In the genomic region with DNA sequence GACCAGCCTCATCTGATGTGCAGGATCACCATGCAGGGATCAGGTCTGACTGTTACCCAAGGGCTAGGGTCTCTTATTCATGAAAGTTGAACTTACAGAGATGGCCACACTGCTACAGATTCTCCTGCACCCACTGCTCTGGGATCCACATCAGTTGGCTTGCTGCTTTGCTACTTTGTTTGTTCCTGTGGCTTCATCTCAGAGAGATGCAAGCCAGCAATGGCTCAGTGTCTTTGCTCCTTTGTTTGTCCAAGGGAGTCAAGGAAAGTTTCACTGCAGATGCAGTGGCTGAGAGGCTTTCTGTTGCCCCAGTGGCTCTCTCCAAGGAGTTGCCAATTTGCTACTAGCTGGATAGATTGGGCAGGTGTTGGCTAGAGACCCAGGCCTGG, we compare ENCODE assay signal across 15 cellular contexts.
DNase-seq lines count a peak whose midpoint lies in the region; ATAC-seq, FAIRE-seq and TF ChIP-seq lines count a peak whose summit lies in the region.
"Had no signal": no experiment of that assay in that cellular context is flagged by ENCODE, and none has a peak within 500 bp of the region (broad histone marks: within the 10 kb centered on the region; RNA-seq: fewer than 3 reads in every experiment).

No MANE protein-coding gene starts in this region.

- intact Hi-C loops in GM12878 (cut with micrococcal nuclease; ENCODE audit: unreplicated experiment): loop anchor here (1.0 kb wide), 2 partner anchors 122 to 528 kb away; no protein-coding TSS in a partner anchor

- peaks cover 2% of the 10 kb centered on the region for H3K36me3 Mint-ChIP-seq in neural progenitor cell
- no peaks in the 10 kb centered on the region for H3K36me3 Mint-ChIP-seq in activated CD8-positive, alpha-beta memory T cell treated with anti-CD3 and anti-CD28 coated beads, Interleukin-2, amount 10 ng/mL, durations not matched to agents 7 days and 5 days
- H3K36me3 Mint-ChIP-seq: CD4-positive, CD25-positive, alpha-beta regulatory T cell had no signal

- H3K4me3 ChIP-seq in A549: no peak overlapping the region
- no peak overlapping the region for H3K4me3 ChIP-seq in GM12878
- no peak overlapping the region for H3K4me3 ChIP-seq in neural progenitor cell
- H3K4me3 ChIP-seq: BLaER1 had no signal

- peak overlapping the region; percentile 32 to 75 for H3K27ac ChIP-seq in A549
- no peak overlapping the region for H3K27ac ChIP-seq in GM12878 (ENCODE audit: control insufficient read depth, insufficient read depth)
- H3K27ac ChIP-seq in neural progenitor cell: no peak overlapping the region
- H3K27ac ChIP-seq: 22Rv1, BLaER1 had no signal

- no peaks in the 10 kb centered on the region for H3K4me1 Mint-ChIP-seq in neural progenitor cell
- H3K4me1 Mint-ChIP-seq in activated CD8-positive, alpha-beta memory T cell treated with anti-CD3 and anti-CD28 coated beads, Interleukin-2, amount 10 ng/mL, durations not matched to agents 7 days and 5 days: no peaks in the 10 kb centered on the region
- H3K4me1 Mint-ChIP-seq: CD4-positive, CD25-positive, alpha-beta regulatory T cell had no signal

- TF ChIP-seq EP300 in A549 (IDR thresholded peaks at IDR 0.05): no peak
- no peak for TF ChIP-seq EP300 in GM12878 (IDR thresholded peaks at IDR 0.05; ENCODE audit: borderline replicate concordance in 1 of 2, control insufficient read depth in 1 of 2, low read depth in 2 of 2, low read length in 2 of 2)

- no peak overlapping the region for H3K9ac ChIP-seq in GM12878 (ENCODE audit: control insufficient read depth, insufficient read depth, low read length)
- no peak overlapping the region for H3K9ac ChIP-seq in neural progenitor cell
- H3K9ac ChIP-seq: BLaER1 had no signal

- H3K79me2 ChIP-seq in GM12878 (ENCODE audit: control insufficient read depth, insufficient read depth, low read length) (no peaks in the 10 kb centered on the region), neural progenitor cell (ENCODE audit: low read depth) (no peaks in the 10 kb centered on the region)

- H3K27me3 ChIP-seq in GM12878 (replicated peaks in 1 of 2; ENCODE audit: control insufficient read depth in 2 of 2, insufficient read depth in 2 of 2, low read length in 1 of 2) (no peaks in the 10 kb centered on the region), neural progenitor cell (no peaks in the 10 kb centered on the region)
- H3K27me3 ChIP-seq: BLaER1 had no signal

- BruUV-seq in GM12878 (replicated peaks; lab: Mats Ljungman, UMichigan): no TSS peak

- in situ Hi-C loops in GM12878 (cut with MboI): loop anchor here (25.0 kb wide), 1 partner anchor 514 kb away; no protein-coding TSS in a partner anchor

- ATAC-seq in A549 (no peak), HG02885 (IDR thresholded peaks at IDR 0.05; ENCODE audit: poor library complexity, unreplicated experiment) (peak; percentile 9), GM12878 (peak; percentile 8; the same call in 2 of the 3 replicates), GM19452 (IDR thresholded peaks at IDR 0.05; ENCODE audit: unreplicated experiment) (no peak), GM21786 (IDR thresholded peaks at IDR 0.05; ENCODE audit: unreplicated experiment) (no peak)
- ATAC-seq in activated CD8-positive, alpha-beta memory T cell treated with anti-CD3 and anti-CD28 coated beads, Interleukin-2, amount 10 ng/mL, durations not matched to agents 7 days and 5 days: no peak

- H3K27me3 Mint-ChIP-seq in neural progenitor cell (ENCODE audit: insufficient read depth, low read depth): peaks cover 2% of the 10 kb centered on the region
- H3K27me3 Mint-ChIP-seq in activated CD8-positive, alpha-beta memory T cell treated with anti-CD3 and anti-CD28 coated beads, Interleukin-2, amount 10 ng/mL, durations not matched to agents 7 days and 5 days: no peaks in the 10 kb centered on the region
- H3K27me3 Mint-ChIP-seq: CD4-positive, CD25-positive, alpha-beta regulatory T cell had no signal

- POLR2A ChIA-PET in A549 (lab: Yijun Ruan, JAX): no interaction called here
- POLR2A ChIA-PET in GM12878 (lab: Charles Lee): interaction anchor here (1.0 to 1.6 kb wide), 2 partner anchors 66 to 81 kb away, joined by 3 to 5 read pairs; no protein-coding TSS in a partner anchor

- TF ChIP-seq CTCF in A549 (IDR thresholded peaks at IDR 0.05) (no peak), GM12878 (IDR thresholded peaks at IDR 0.05 in 2 of 3, conservative IDR thresholded peaks at IDR 0.05 in 1 of 3; ENCODE audit: control insufficient read depth in 2 of 3, extremely low read depth in 1 of 3, insufficient read depth in 1 of 3, low read depth in 3 of 3, low read length in 3 of 3) (no peak), neural progenitor cell (IDR thresholded peaks at IDR 0.05) (no peak)

- H2AFZ ChIP-seq in GM12878 (ENCODE audit: control insufficient read depth, low read depth, low read length) (no peak overlapping the region), neural progenitor cell (replicated peaks) (peak overlapping the region; percentile 95)

- TF ChIP-seq RAD21 in A549 (conservative IDR thresholded peaks at IDR 0.05 in 1 of 2, IDR thresholded peaks at IDR 0.05 in 1 of 2) (no peak), GM12878 (IDR thresholded peaks at IDR 0.05; ENCODE audit: insufficient read depth, low read depth, low read length) (no peak)

- H4K20me1 ChIP-seq in GM12878 (ENCODE audit: control insufficient read depth, insufficient read depth) (no peaks in the 10 kb centered on the region), neural progenitor cell (ENCODE audit: low read depth) (no peaks in the 10 kb centered on the region)
- H4K20me1 ChIP-seq: BLaER1 had no signal

- no peaks in the 10 kb centered on the region for H3F3A ChIP-seq in neural progenitor cell (ENCODE audit: low read depth)

- H3K36me3 ChIP-seq in GM12878 (ENCODE audit: control insufficient read depth in 2 of 2, insufficient read depth in 2 of 2, low read length in 1 of 2): no peaks in the 10 kb centered on the region
- no peaks in the 10 kb centered on the region for H3K36me3 ChIP-seq in neural progenitor cell
- H3K36me3 ChIP-seq: BLaER1 had no signal

- SMC1A ChIA-PET in GM12878 (lab: Charles Lee; ENCODE audit: uncharacterized antibody, unreplicated experiment): interaction anchor here (0.6 to 5.7 kb wide), 18 partner anchors 7 to 528 kb away, joined by 3 to 35 read pairs (median 5); no protein-coding TSS in a partner anchor

- H3K4me1 ChIP-seq in A549: peaks cover 11% of the 10 kb centered on the region
- no peaks in the 10 kb centered on the region for H3K4me1 ChIP-seq in GM12878 (ENCODE audit: control insufficient read depth, insufficient read depth, low read length)
- no peaks in the 10 kb centered on the region for H3K4me1 ChIP-seq in neural progenitor cell
- H3K4me1 ChIP-seq: BLaER1 had no signal

- H3K9me3 Mint-ChIP-seq in neural progenitor cell: peaks cover 3% of the 10 kb centered on the region
- no peaks in the 10 kb centered on the region for H3K9me3 Mint-ChIP-seq in activated CD8-positive, alpha-beta memory T cell treated with anti-CD3 and anti-CD28 coated beads, Interleukin-2, amount 10 ng/mL, durations not matched to agents 7 days and 5 days (ENCODE audit: low read depth)
- H3K9me3 Mint-ChIP-seq: CD4-positive, CD25-positive, alpha-beta regulatory T cell had no signal

- no peak for TF ChIP-seq POLR2A in A549 (IDR thresholded peaks at IDR 0.05; ENCODE audit: low read length)
- TF ChIP-seq POLR2A in GM12878 (IDR thresholded peaks at IDR 0.05; ENCODE audit: low read depth, low read length): no peak

- H3K9me3 ChIP-seq in A549: peaks cover 12% of the 10 kb centered on the region; the same call in 1 of the 3 replicates
- H3K9me3 ChIP-seq in GM12878 (replicated peaks; ENCODE audit: control insufficient read depth, insufficient read depth, low read length): no peaks in the 10 kb centered on the region
- no peaks in the 10 kb centered on the region for H3K9me3 ChIP-seq in neural progenitor cell (ENCODE audit: low read depth)
- H3K9me3 ChIP-seq: BLaER1 had no signal

- FAIRE-seq in A549 (lab: Jason Lieb, UNC) (no peak), GM12878 (lab: Jason Lieb, UNC) (no peak)
- FAIRE-seq: GM12891, H54 had no signal

- no peak overlapping the region for H3K27ac Mint-ChIP-seq in neural progenitor cell
- H3K27ac Mint-ChIP-seq in activated CD8-positive, alpha-beta memory T cell treated with anti-CD3 and anti-CD28 coated beads, Interleukin-2, amount 10 ng/mL, durations not matched to agents 7 days and 5 days: no peak overlapping the region
- H3K27ac Mint-ChIP-seq: CD4-positive, CD25-positive, alpha-beta regulatory T cell had no signal

- DNase-seq in A549 (ENCODE audit: low read depth in 1 of 2, low spot score in 1 of 2): no peak
- DNase-seq in GM12878 (ENCODE audit: low read depth, low spot score): no peak
- no peak for DNase-seq in neural progenitor cell (ENCODE audit: low spot score)
- no peak for DNase-seq in MV-4-11 (lab: John Stamatoyannopoulos, UW)
- no peak for DNase-seq in activated CD8-positive, alpha-beta memory T cell treated with anti-CD3 and anti-CD28 coated beads, Interleukin-2, amount 10 ng/mL, durations not matched to agents 7 days and 5 days
- DNase-seq: AML-193, DMS 273 treated with DMSO at 0.1 percent for 48 hours had no signal

- RAD21 ChIA-PET in GM12878 (lab: Charles Lee; ENCODE audit: unreplicated experiment): interaction anchor here (1.0 to 3.1 kb wide), 4 partner anchors 31 to 528 kb away, joined by 3 to 13 read pairs (median 8); no protein-coding TSS in a partner anchor

- H3K4me3 Mint-ChIP-seq in neural progenitor cell: no peak overlapping the region
- no peak overlapping the region for H3K4me3 Mint-ChIP-seq in activated CD8-positive, alpha-beta memory T cell treated with anti-CD3 and anti-CD28 coated beads, Interleukin-2, amount 10 ng/mL, durations not matched to agents 7 days and 5 days
- H3K4me3 Mint-ChIP-seq: CD4-positive, CD25-positive, alpha-beta regulatory T cell had no signal

- H3K4me2 ChIP-seq in A549 (no peak overlapping the region), GM12878 (ENCODE audit: control insufficient read depth, insufficient read depth) (no peak overlapping the region), neural progenitor cell (no peak overlapping the region)
- H3K4me2 ChIP-seq: BLaER1 had no signal

- CTCF ChIA-PET in A549 (lab: Yijun Ruan, JAX) (no interaction called here), GM12878 (lab: Yijun Ruan, JAX) (interaction anchor here (0.7 to 6.3 kb wide), 14 partner anchors 10 to 528 kb away, joined by 3 to 42 read pairs (median 4); no protein-coding TSS in a partner anchor)
- CTCF ChIA-PET in activated CD8-positive, alpha-beta memory T cell treated with anti-CD3 and anti-CD28 coated beads, Interleukin-2, amount 10 ng/mL, durations not matched to agents 7 days and 5 days (lab: Charles Lee): no interaction called here

TF ChIP-seq in GM12878, 131 proteins besides CTCF, POLR2A, EP300 and RAD21:
- TF ChIP-seq BRCA1 (IDR thresholded peaks at IDR 0.05; ENCODE audit: low read depth, low read length): no peak

Comparison
In these comparisons a context has a peak if more than half of its experiments do, and no peak if none do; other contexts are left out.
1. ATAC-seq: peak in HG02885 (single experiment) and GM12878 (single experiment); none in A549 (0 of 2), GM19452 (single experiment), activated CD8-positive, alpha-beta memory T cell treated with anti-CD3 and anti-CD28 coated beads, Interleukin-2, amount 10 ng/mL, durations not matched to agents 7 days and 5 days (single experiment) and GM21786 (single experiment).
2. H3K27ac ChIP-seq: peak in A549 (2 of 2); none in GM12878 (single experiment) and neural progenitor cell (single experiment).